In the genomic region with DNA sequence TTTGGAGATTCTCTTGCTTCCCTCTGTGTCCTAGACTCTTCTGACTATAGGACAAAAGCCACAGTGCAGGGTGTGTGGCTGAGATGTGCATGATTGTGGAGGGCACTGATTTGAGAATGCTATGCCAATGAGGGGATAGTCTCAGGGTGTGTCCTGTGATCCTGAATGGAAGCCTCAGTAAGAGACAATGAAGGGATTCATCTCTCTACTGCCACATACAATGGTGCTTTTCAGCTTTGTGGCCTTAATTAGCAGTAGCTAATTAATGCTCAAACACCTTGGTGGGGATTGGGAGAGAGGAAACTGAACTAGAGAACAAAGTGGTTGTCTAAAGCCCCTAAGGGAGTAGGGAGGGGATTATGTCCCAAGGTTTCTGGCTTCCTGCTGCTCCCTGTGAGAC, we compare ENCODE assay signal across 19 cellular contexts.
A peak's percentile ranks its signal among the peaks of the same experiment; 100 is the strongest.
DNase-seq lines count a peak whose midpoint lies in the region; FAIRE-seq and TF ChIP-seq lines count a peak whose summit lies in the region.
"Had no signal": no experiment of that assay in that cellular context is flagged by ENCODE, and none has a peak within 500 bp of the region (broad histone marks: within the 10 kb centered on the region; RNA-seq: fewer than 3 reads in every experiment).

No MANE protein-coding gene starts in this region.

- peak overlapping the region; percentile 41 for H3K27ac ChIP-seq in angular gyrus (ENCODE audit: low read depth, low read length)
- H3K27ac ChIP-seq: A549, C4-2B, Peyer's patch had no signal

- DNase-seq in D721Med (ENCODE audit: insufficient read length, low spot score) (no peak), inferior parietal cortex (ENCODE audit: extremely low spot score) (peak; percentile 52), putamen (ENCODE audit: low spot score) (peak; percentile 63), NCI-H1930 (lab: John Stamatoyannopoulos, UW) (no peak), NCI-H146 treated with DMSO at 0.1 percent for 48 hours (lab: John Stamatoyannopoulos, UW; ENCODE audit: unreplicated experiment) (no peak)
- DNase-seq in stimulated activated CD4-positive, alpha-beta T cell treated with anti-CD3 and anti-CD28 coated beads, Interleukin-2, amount 100 ng/mL, for 48 hours: no peak
- DNase-seq: DMS153, IMR-90, Kasumi-1, MM.1S, NCI-H1092 treated with DMSO at 0.1 percent for 48 hours, NCI-H1694, NCI-H2107, NCI-H446, NCI-H774, Peyer's patch had no signal

- FAIRE-seq in D721Med (lab: Jason Lieb, UNC): peak; percentile 99
- FAIRE-seq: A549 had no signal

- no peak for TF ChIP-seq CTCF in D721Med (IDR thresholded peaks at IDR 0.05; ENCODE audit: insufficient read depth, missing control alignments)

Comparison
In these comparisons a context has a peak if more than half of its experiments do, and no peak if none do; other contexts are left out.
1. DNase-seq: peak in inferior parietal cortex (single experiment) and putamen (single experiment); none in D721Med (single experiment), NCI-H1930 (0 of 2), stimulated activated CD4-positive, alpha-beta T cell treated with anti-CD3 and anti-CD28 coated beads, Interleukin-2, amount 100 ng/mL, for 48 hours (0 of 2) and NCI-H146 treated with DMSO at 0.1 percent for 48 hours (single experiment).